Comparison of ENCODE assay signal across 21 cellular contexts in the genomic region with DNA sequence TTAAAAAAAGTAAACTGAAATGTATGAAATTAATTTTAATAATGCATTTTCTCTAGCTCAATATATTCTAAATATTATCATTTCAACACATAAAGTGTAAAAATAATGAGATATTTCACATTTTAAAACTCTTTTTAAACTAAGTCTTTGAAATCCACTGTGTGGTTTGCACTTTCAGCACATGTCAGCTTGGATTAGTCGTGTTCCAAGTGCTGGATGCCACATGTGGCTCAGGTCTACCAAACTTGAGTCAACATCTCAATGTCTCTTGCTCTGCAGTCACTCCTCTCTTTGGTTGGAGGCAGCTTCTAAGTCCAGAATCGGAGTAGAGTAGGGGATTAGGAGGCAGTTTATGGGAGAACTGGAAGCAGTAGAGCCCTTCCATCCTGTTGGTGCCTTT.
"Had no signal": no experiment of that assay in that cellular context is flagged by ENCODE, and none has a peak within 500 bp of the region (broad histone marks: within the 10 kb centered on the region; RNA-seq: fewer than 3 reads in every experiment).

No MANE protein-coding gene starts in this region.

- H3K27ac Mint-ChIP-seq: activated naive CD8-positive, alpha-beta T cell treated with anti-CD3 and anti-CD28 coated beads, Interleukin-2, amount 10 ng/mL, durations not matched to agents 7 days and 5 days; immature natural killer cell; natural killer cell treated with Interleukin-12 subunit alpha and Interleukin-12 subunit beta and Interleukin-15 and Interleukin-18, amount 100 ng/mL, for 72 hours; WTC11 had no signal

- ATAC-seq: sciatic nerve; stimulated activated naive B cell treated with anti-CD40 and anti-IgM and Interleukin-4, amounts not matched to agents 10 μg/mL and 1 μg/mL and 100 μg/mL, for 72 hours; WTC11 had no signal

- H3K27me3 ChIP-seq: transverse colon, uterus had no signal

- H3K9ac ChIP-seq: parathyroid adenoma had no signal

- H3K36me3 Mint-ChIP-seq: activated naive CD8-positive, alpha-beta T cell treated with anti-CD3 and anti-CD28 coated beads, Interleukin-2, amount 10 ng/mL, durations not matched to agents 7 days and 5 days; brain; immature natural killer cell; mesothelial cell of epicardium; natural killer cell treated with Interleukin-12 subunit alpha and Interleukin-12 subunit beta and Interleukin-15 and Interleukin-18, amount 100 ng/mL, for 72 hours; stimulated activated naive B cell treated with anti-CD40 and anti-IgM and Interleukin-4, amounts not matched to agents 10 μg/mL and 1 μg/mL and 100 μg/mL, for 72 hours; WTC11 had no signal

- H3K9me3 Mint-ChIP-seq: activated naive CD8-positive, alpha-beta T cell treated with anti-CD3 and anti-CD28 coated beads, Interleukin-2, amount 10 ng/mL, durations not matched to agents 7 days and 5 days; mesothelial cell of epicardium; natural killer cell treated with Interleukin-12 subunit alpha and Interleukin-12 subunit beta and Interleukin-15 and Interleukin-18, amount 100 ng/mL, for 72 hours; stimulated activated naive B cell treated with anti-CD40 and anti-IgM and Interleukin-4, amounts not matched to agents 10 μg/mL and 1 μg/mL and 100 μg/mL, for 72 hours; WTC11 had no signal

- H3K4me1 Mint-ChIP-seq: activated naive CD8-positive, alpha-beta T cell treated with anti-CD3 and anti-CD28 coated beads, Interleukin-2, amount 10 ng/mL, durations not matched to agents 7 days and 5 days; immature natural killer cell had no signal

- H3K27ac ChIP-seq: left ventricle myocardium inferior, parathyroid adenoma, transverse colon, uterus had no signal

- H3K9me3 ChIP-seq: left ventricle myocardium inferior, transverse colon, uterus had no signal

- H3K4me1 ChIP-seq: transverse colon, uterus had no signal

- H3K4me3 Mint-ChIP-seq: activated naive CD8-positive, alpha-beta T cell treated with anti-CD3 and anti-CD28 coated beads, Interleukin-2, amount 10 ng/mL, durations not matched to agents 7 days and 5 days; brain; immature natural killer cell; mesothelial cell of epicardium; natural killer cell treated with Interleukin-12 subunit alpha and Interleukin-12 subunit beta and Interleukin-15 and Interleukin-18, amount 100 ng/mL, for 72 hours; stimulated activated naive B cell treated with anti-CD40 and anti-IgM and Interleukin-4, amounts not matched to agents 10 μg/mL and 1 μg/mL and 100 μg/mL, for 72 hours; WTC11 had no signal

- H3K27me3 Mint-ChIP-seq: activated naive CD8-positive, alpha-beta T cell treated with anti-CD3 and anti-CD28 coated beads, Interleukin-2, amount 10 ng/mL, durations not matched to agents 7 days and 5 days; brain; natural killer cell treated with Interleukin-12 subunit alpha and Interleukin-12 subunit beta and Interleukin-15 and Interleukin-18, amount 100 ng/mL, for 72 hours; stimulated activated naive B cell treated with anti-CD40 and anti-IgM and Interleukin-4, amounts not matched to agents 10 μg/mL and 1 μg/mL and 100 μg/mL, for 72 hours had no signal

- H3K4me3 ChIP-seq: left ventricle myocardium inferior, transverse colon, uterus had no signal

- H3K79me2 ChIP-seq: parathyroid adenoma had no signal

- DNase-seq: activated naive CD4-positive, alpha-beta T cell treated with Interleukin-2 at 50 U/mL for 16 hours; activated naive CD8-positive, alpha-beta T cell treated with anti-CD3 and anti-CD28 coated beads, Interleukin-2, amount 10 ng/mL, durations not matched to agents 7 days and 5 days; activated T-cell treated with anti-CD3 and anti-CD28 coated beads, Interleukin-2, amount 50 U/mL, for 1 hour; effector CD4-positive, alpha-beta T cell; foreskin fibroblast; immature natural killer cell; left ventricle myocardium inferior; nucleus accumbens; small intestine; stimulated activated CD4-positive, alpha-beta T cell treated with anti-CD3 and anti-CD28 coated beads, Interleukin-2, amount 100 ng/mL, for 48 hours; stimulated activated CD8-positive, alpha-beta memory T cell treated with anti-CD3 and anti-CD28 coated beads, Interleukin-4, amount 100 ng/mL, for 48 hours; stimulated activated naive B cell treated with anti-CD40 and anti-IgM and Interleukin-4, amounts not matched to agents 10 μg/mL and 1 μg/mL and 100 μg/mL, for 72 hours; T1000; transverse colon; uterus had no signal

- H3K36me3 ChIP-seq: left ventricle myocardium inferior, transverse colon, uterus had no signal
